In genomic region chr6:42690151-42690702, GRCh38 we compare ENCODE assay signal across 13 cellular contexts. TPM values are rescaled to one million over a fixed set of nuclear protein-coding genes. Genes with fewer than 3 reads are reported as not detected.
DNase-seq lines count a peak whose midpoint lies in the region; ATAC-seq and TF ChIP-seq lines count a peak whose summit lies in the region.
"Had no signal": no experiment of that assay in that cellular context is flagged by ENCODE, and none has a peak within 500 bp of the region (broad histone marks: within the 10 kb centered on the region; RNA-seq: fewer than 3 reads in every experiment).

No MANE protein-coding gene starts in this region.

- DNase-seq in activated CD4-positive, alpha-beta memory T cell treated with anti-CD3 and anti-CD28 coated beads, Interleukin-2, amount 10 ng/mL, durations not matched to agents 7 days and 5 days, result no peak
- no peak for DNase-seq in activated CD4-positive, alpha-beta memory T cell treated with anti-CD3 and anti-CD28 coated beads for 36 hours
- DNase-seq in RWPE2 (ENCODE audit: low spot score) (no peak), epithelial cell of prostate (ENCODE audit: low read depth, low spot score) (no peak), psoas muscle (no peak), NCI-H748 (lab: John Stamatoyannopoulos, UW; ENCODE audit: unreplicated experiment) (no peak), NCI-H69 (lab: John Stamatoyannopoulos, UW) (no peak)
- DNase-seq: anterior cingulate cortex, NCI-H1092 treated with DMSO at 0.1 percent for 48 hours, upper lobe of right lung had no signal

- CTCF ChIA-PET in activated CD4-positive, alpha-beta memory T cell treated with anti-CD3 and anti-CD28 coated beads, Interleukin-2, amount 10 ng/mL, durations not matched to agents 7 days and 5 days (lab: Charles Lee), result interaction anchor here (0.9 to 1.4 kb wide), 2 partner anchors 27 to 37 kb away, joined by 3 to 5 read pairs; no protein-coding TSS in a partner anchor
- CTCF ChIA-PET in activated CD4-positive, alpha-beta memory T cell treated with anti-CD3 and anti-CD28 coated beads for 36 hours (lab: Charles Lee), result interaction anchor here (2.3 kb wide), 2 partner anchors 28 to 36 kb away, joined by 7 to 8 read pairs; no protein-coding TSS in a partner anchor

- no peak overlapping the region for H3K4me3 ChIP-seq in RWPE2 (ENCODE audit: severe bottlenecking)
- H3K4me3 ChIP-seq in psoas muscle, result no peak overlapping the region
- H3K4me3 ChIP-seq: upper lobe of right lung had no signal

- H3K9me3 ChIP-seq in RWPE2 (ENCODE audit: severe bottlenecking), result no peaks in the 10 kb centered on the region
- H3K9me3 ChIP-seq in psoas muscle, result no peaks in the 10 kb centered on the region
- H3K9me3 ChIP-seq: upper lobe of right lung had no signal

- H3K27me3 Mint-ChIP-seq in activated CD4-positive, alpha-beta memory T cell treated with anti-CD3 and anti-CD28 coated beads, Interleukin-2, amount 10 ng/mL, durations not matched to agents 7 days and 5 days, result no peaks in the 10 kb centered on the region
- H3K27me3 Mint-ChIP-seq in activated CD4-positive, alpha-beta memory T cell treated with anti-CD3 and anti-CD28 coated beads for 36 hours, result no peaks in the 10 kb centered on the region

- no peak overlapping the region for H3K4me3 Mint-ChIP-seq in activated CD4-positive, alpha-beta memory T cell treated with anti-CD3 and anti-CD28 coated beads, Interleukin-2, amount 10 ng/mL, durations not matched to agents 7 days and 5 days
- H3K4me3 Mint-ChIP-seq in activated CD4-positive, alpha-beta memory T cell treated with anti-CD3 and anti-CD28 coated beads for 36 hours, result no peak overlapping the region

- H3K27me3 ChIP-seq in RWPE2 (ENCODE audit: insufficient read depth, poor library complexity, severe bottlenecking) (no peaks in the 10 kb centered on the region), psoas muscle (ENCODE audit: insufficient read depth in 3 of 3, low read length in 2 of 3) (no peaks in the 10 kb centered on the region)
- H3K27me3 ChIP-seq: upper lobe of right lung had no signal

- POLR2A ChIA-PET in activated CD4-positive, alpha-beta memory T cell treated with anti-CD3 and anti-CD28 coated beads, Interleukin-2, amount 10 ng/mL, durations not matched to agents 7 days and 5 days (lab: Charles Lee), result interaction anchor here (2.5 kb wide), 1 partner anchor 56 kb away, joined by 13 read pairs; the partner anchor contains the start of gene TBCC
- POLR2A ChIA-PET in activated CD4-positive, alpha-beta memory T cell treated with anti-CD3 and anti-CD28 coated beads for 36 hours (lab: Charles Lee), result no interaction called here

- no peak for ATAC-seq in RWPE2 (ENCODE audit: low read depth)
- ATAC-seq in psoas muscle, result peak in 2 of 4 donors; percentile 33 to 44
- ATAC-seq in GM18907 (IDR thresholded peaks at IDR 0.05; ENCODE audit: unreplicated experiment), result no peak
- ATAC-seq: HepG2, Panc1, upper lobe of right lung had no signal

- WGBS in psoas muscle, 3 donors, result 89 to 93% (median 90%) methylated on average over 5 of the region's 5 CpGs

- intact Hi-C loops in activated CD4-positive, alpha-beta memory T cell treated with anti-CD3 and anti-CD28 coated beads for 36 hours (cut with micrococcal nuclease), result loop anchor here (5.0 kb wide), 1 partner anchor 37 kb away; no protein-coding TSS in a partner anchor
- intact Hi-C loops in psoas muscle (cut with DNase I), result no loop called here

- H3K36me3 ChIP-seq in RWPE2 (ENCODE audit: low read depth), result peaks cover 47% of the 10 kb centered on the region
- H3K36me3 ChIP-seq in psoas muscle (ENCODE audit: insufficient read depth in 1 of 2, low read depth in 1 of 2), result peaks cover 6 to 84% of the 10 kb centered on the region in 2 donors

- no peak for TF ChIP-seq CTCF in RWPE2 (IDR thresholded peaks at IDR 0.05; ENCODE audit: poor library complexity, severe bottlenecking)
- no peak for TF ChIP-seq CTCF in psoas muscle (IDR thresholded peaks at IDR 0.05)

- H3K9me3 Mint-ChIP-seq in activated CD4-positive, alpha-beta memory T cell treated with anti-CD3 and anti-CD28 coated beads, Interleukin-2, amount 10 ng/mL, durations not matched to agents 7 days and 5 days, result no peaks in the 10 kb centered on the region
- H3K9me3 Mint-ChIP-seq in activated CD4-positive, alpha-beta memory T cell treated with anti-CD3 and anti-CD28 coated beads for 36 hours, result no peaks in the 10 kb centered on the region

- H3K27ac Mint-ChIP-seq in activated CD4-positive, alpha-beta memory T cell treated with anti-CD3 and anti-CD28 coated beads, Interleukin-2, amount 10 ng/mL, durations not matched to agents 7 days and 5 days, result peak overlapping the region; percentile 40
- H3K27ac Mint-ChIP-seq in activated CD4-positive, alpha-beta memory T cell treated with anti-CD3 and anti-CD28 coated beads for 36 hours, result no peak overlapping the region

- peak overlapping the region; percentile 76 for H3K27ac ChIP-seq in RWPE2 (ENCODE audit: poor library complexity, severe bottlenecking)
- H3K27ac ChIP-seq in epithelial cell of prostate, result peak overlapping the region; percentile 81
- peak overlapping the region; percentile 81 for H3K27ac ChIP-seq in psoas muscle
- H3K27ac ChIP-seq: upper lobe of right lung had no signal

- H3K4me1 ChIP-seq in RWPE2 (ENCODE audit: insufficient read depth, poor library complexity, severe bottlenecking) (peaks cover 24% of the 10 kb centered on the region), psoas muscle (peaks cover 57% of the 10 kb centered on the region)

- peaks cover 74% of the 10 kb centered on the region for H3K36me3 Mint-ChIP-seq in activated CD4-positive, alpha-beta memory T cell treated with anti-CD3 and anti-CD28 coated beads, Interleukin-2, amount 10 ng/mL, durations not matched to agents 7 days and 5 days (ENCODE audit: low read depth)
- peaks cover 44% of the 10 kb centered on the region for H3K36me3 Mint-ChIP-seq in activated CD4-positive, alpha-beta memory T cell treated with anti-CD3 and anti-CD28 coated beads for 36 hours

- H3K4me1 Mint-ChIP-seq in activated CD4-positive, alpha-beta memory T cell treated with anti-CD3 and anti-CD28 coated beads, Interleukin-2, amount 10 ng/mL, durations not matched to agents 7 days and 5 days, result peaks cover 35% of the 10 kb centered on the region
- peaks cover 21% of the 10 kb centered on the region for H3K4me1 Mint-ChIP-seq in activated CD4-positive, alpha-beta memory T cell treated with anti-CD3 and anti-CD28 coated beads for 36 hours (ENCODE audit: low read depth)

RNA-seq across cellular contexts. Expression of gene PRPH2, which starts 32.2 kb away (rescaled TPM):
- not detected for total RNA-seq in activated CD4-positive, alpha-beta memory T cell treated with anti-CD3 and anti-CD28 coated beads, Interleukin-2, amount 10 ng/mL, durations not matched to agents 7 days and 5 days
- total RNA-seq in activated CD4-positive, alpha-beta memory T cell treated with anti-CD3 and anti-CD28 coated beads for 36 hours, result not detected
- 1 to 10 TPM; 1.8 to 4.9 (median 3.1) TPM for total RNA-seq in psoas muscle
- polyA plus RNA-seq in psoas muscle, result 1 to 10 TPM in 1 of 3 donors, under 1 TPM in 2; 0.13 to 2.8 (median 0.66) TPM

RNA-seq across cellular contexts. Expression of gene TBCC, which starts 55.7 kb away (rescaled TPM):
- 10 to 100 TPM; 33.7 to 34.9 TPM for total RNA-seq in activated CD4-positive, alpha-beta memory T cell treated with anti-CD3 and anti-CD28 coated beads, Interleukin-2, amount 10 ng/mL, durations not matched to agents 7 days and 5 days
- total RNA-seq in activated CD4-positive, alpha-beta memory T cell treated with anti-CD3 and anti-CD28 coated beads for 36 hours, result 10 to 100 TPM; 17.3 TPM
- 10 to 100 TPM; 17.0 to 26.9 (median 18.9) TPM for total RNA-seq in psoas muscle
- 10 to 100 TPM; 13.1 to 41.3 (median 29.8) TPM for polyA plus RNA-seq in psoas muscle
